ENCODE assay signal across 16 cellular contexts in genomic region chr11:112773256-112773655, GRCh38.
A peak's percentile ranks its signal among the peaks of the same experiment; 100 is the strongest.
DNase-seq lines count a peak whose midpoint lies in the region; ATAC-seq and TF ChIP-seq lines count a peak whose summit lies in the region.
"Had no signal": no experiment of that assay in that cellular context is flagged by ENCODE, and none has a peak within 500 bp of the region (broad histone marks: within the 10 kb centered on the region; RNA-seq: fewer than 3 reads in every experiment).

No MANE protein-coding gene starts in this region.

- intact Hi-C loops in Right ventricle myocardium inferior (cut with DNase I) = no loop called here
- intact Hi-C loops in cardiac septum (cut with DNase I) = loop anchor here (5.0 kb wide), 1 partner anchor 116 kb away; no protein-coding TSS in a partner anchor
- intact Hi-C loops in right cardiac atrium (cut with DNase I) = loop anchor here in 1 of 4 donors (10.0 kb wide), 1 partner anchor 188 kb away; no protein-coding TSS in a partner anchor
- intact Hi-C loops in posterior cingulate gyrus (cut with DNase I) = loop anchor here (5.0 to 10.0 kb wide), 2 partner anchors 116 to 478 kb away; no protein-coding TSS in a partner anchor

- H3K79me2 ChIP-seq in MM.1S (ENCODE audit: low read length) = no peaks in the 10 kb centered on the region

- no peak for TF ChIP-seq CTCF in MM.1S (IDR thresholded peaks at IDR 0.05; ENCODE audit: low read length)

- H3K36me3 ChIP-seq in MM.1S (replicated peaks; ENCODE audit: insufficient read depth, low read length) = no peaks in the 10 kb centered on the region

- H3K27ac ChIP-seq in right cardiac atrium (ENCODE audit: low read length) = no peak overlapping the region
- no peak overlapping the region for H3K27ac ChIP-seq in MM.1S (ENCODE audit: low read length)
- H3K27ac ChIP-seq: A549 had no signal

- no peak overlapping the region for H3K9ac ChIP-seq in MM.1S (ENCODE audit: low read length)

- H2AFZ ChIP-seq in MM.1S (ENCODE audit: low read length) = no peak overlapping the region

- H3K9me3 ChIP-seq in right cardiac atrium (ENCODE audit: control insufficient read depth, low read length) = no peaks in the 10 kb centered on the region
- H3K9me3 ChIP-seq in MM.1S (replicated peaks; ENCODE audit: insufficient read depth, low read length) = no peaks in the 10 kb centered on the region
- H3K9me3 ChIP-seq: A549 had no signal

- H3F3A ChIP-seq in MM.1S (ENCODE audit: insufficient read depth, low read length) = no peaks in the 10 kb centered on the region

- H3K4me1 ChIP-seq in right cardiac atrium (ENCODE audit: control insufficient read depth, insufficient read depth, low read length) (peaks cover 2% of the 10 kb centered on the region), MM.1S (ENCODE audit: low read length) (no peaks in the 10 kb centered on the region)
- H3K4me1 ChIP-seq: A549 had no signal

- no peaks in the 10 kb centered on the region for H4K20me1 ChIP-seq in MM.1S (ENCODE audit: insufficient read depth, low read length)

- peak; percentile 31 for ATAC-seq in Right ventricle myocardium inferior
- peak; percentile 39 to 43 for ATAC-seq in right cardiac atrium
- no peak for ATAC-seq in GM18867 (IDR thresholded peaks at IDR 0.05; ENCODE audit: unreplicated experiment)
- ATAC-seq: A549, Panc1 had no signal

- WGBS in right cardiac atrium = 70% methylated on average over 4 of the region's 4 CpGs

- H3K4me3 ChIP-seq in right cardiac atrium (ENCODE audit: low read length) (no peak overlapping the region), MM.1S (ENCODE audit: low read length) (no peak overlapping the region)
- H3K4me3 ChIP-seq: A549 had no signal

- H3K9me2 ChIP-seq in MM.1S (replicated peaks; ENCODE audit: insufficient read depth, low read length) = no peaks in the 10 kb centered on the region

- no peaks in the 10 kb centered on the region for H3K27me3 ChIP-seq in right cardiac atrium (ENCODE audit: control insufficient read depth, insufficient read depth)
- H3K27me3 ChIP-seq in MM.1S (replicated peaks; ENCODE audit: insufficient read depth, low read length) = no peaks in the 10 kb centered on the region

- no peak overlapping the region for H3K4me2 ChIP-seq in MM.1S (ENCODE audit: low read depth, low read length)
- H3K4me2 ChIP-seq: A549 had no signal

- no peak for DNase-seq in Right ventricle myocardium inferior (ENCODE audit: missing footprints)
- DNase-seq in cardiac septum (ENCODE audit: low spot score) = no peak
- peak; percentile 21 for DNase-seq in NCI-H69 (lab: John Stamatoyannopoulos, UW)
- no peak for DNase-seq in right cardiac atrium
- peak in 6 of 10 donors; percentile 47 to 93 (median 52) for DNase-seq in posterior cingulate gyrus
- no peak for DNase-seq in islet precursor cell
- DNase-seq in MM.1S = no peak
- DNase-seq: Calu3, H9, NCI-H146, NCI-H2171, NCI-H446 treated with DMSO at 0.1 percent for 48 hours, SHP77 had no signal

Comparison
In these comparisons a context has a peak if more than half of its experiments do, and no peak if none do; other contexts are left out.
1. DNase-seq: peak in NCI-H69 (single experiment) and posterior cingulate gyrus (6 of 10); none in Right ventricle myocardium inferior (single experiment), cardiac septum (single experiment), right cardiac atrium (0 of 3), islet precursor cell (single experiment) and MM.1S (single experiment).